8 cellular contexts compared by ENCODE assay signal in genomic region chr19:46785980-46786235, GRCh38. TPM values are rescaled to one million over a fixed set of nuclear protein-coding genes. Genes with fewer than 3 reads are reported as not detected.
A peak's percentile ranks its signal among the peaks of the same experiment; 100 is the strongest.
DNase-seq lines count a peak whose midpoint lies in the region; ATAC-seq and TF ChIP-seq lines count a peak whose summit lies in the region.

No MANE protein-coding gene starts in this region.

- peak overlapping the region; percentile 91 for H3K27ac Mint-ChIP-seq in activated T-cell treated with anti-CD3 and anti-CD28 coated beads, Interleukin-2, amount 50 U/mL, for 72 hours

- ATAC-seq in activated T-cell treated with anti-CD3 and anti-CD28 coated beads, Interleukin-2, amount 50 U/mL, for 72 hours (replicated peaks in 1 of 2), result peak in 1 of 2 donors; percentile 0
- ATAC-seq in right lobe of liver (no peak), GM18873 (IDR thresholded peaks at IDR 0.05; ENCODE audit: low FRiP score, unreplicated experiment) (no peak), GM21528 (IDR thresholded peaks at IDR 0.05; ENCODE audit: low FRiP score, unreplicated experiment) (no peak)

- no peak for TF ChIP-seq POLR2A in adrenal gland (IDR thresholded peaks at IDR 0.05)
- TF ChIP-seq POLR2A in right lobe of liver (IDR thresholded peaks at IDR 0.05), result no peak
- no peak for TF ChIP-seq POLR2A in tibial nerve (IDR thresholded peaks at IDR 0.05)

- peaks cover 46 to 63% of the 10 kb centered on the region in 2 donors for H3K36me3 Mint-ChIP-seq in activated T-cell treated with anti-CD3 and anti-CD28 coated beads, Interleukin-2, amount 50 U/mL, for 72 hours (ENCODE audit: insufficient read depth in 2 of 2)

- H3K9me3 Mint-ChIP-seq in activated T-cell treated with anti-CD3 and anti-CD28 coated beads, Interleukin-2, amount 50 U/mL, for 72 hours, result no peaks in the 10 kb centered on the region

- intact Hi-C loops in adrenal gland (cut with DNase I), result no loop called here
- intact Hi-C loops in right lobe of liver (cut with DNase I), result no loop called here

- H3K9me3 ChIP-seq in adrenal gland (replicated peaks in 1 of 3), result no peaks in the 10 kb centered on the region
- H3K9me3 ChIP-seq in right lobe of liver, result no peaks in the 10 kb centered on the region
- H3K9me3 ChIP-seq in tibial nerve, result no peaks in the 10 kb centered on the region

- H3K27me3 ChIP-seq in adrenal gland (peaks cover 4% of the 10 kb centered on the region), right lobe of liver (no peaks in the 10 kb centered on the region), tibial nerve (no peaks in the 10 kb centered on the region)

- peaks cover 0 to 19% of the 10 kb centered on the region in 2 donors for H3K4me1 ChIP-seq in adrenal gland (replicated peaks in 1 of 2)
- peaks cover 0 to 14% (median 0%) of the 10 kb centered on the region in 4 donors for H3K4me1 ChIP-seq in right lobe of liver
- H3K4me1 ChIP-seq in tibial nerve, result peaks cover 0 to 69% (median 28%) of the 10 kb centered on the region in 4 donors

- TF ChIP-seq EP300 in tibial nerve (IDR thresholded peaks at IDR 0.05), result no peak

- H3K4me3 Mint-ChIP-seq in activated T-cell treated with anti-CD3 and anti-CD28 coated beads, Interleukin-2, amount 50 U/mL, for 72 hours, result peak overlapping the region; percentile 87 to 99

- H3K4me1 Mint-ChIP-seq in activated T-cell treated with anti-CD3 and anti-CD28 coated beads, Interleukin-2, amount 50 U/mL, for 72 hours (ENCODE audit: low read depth), result peaks cover 49% of the 10 kb centered on the region

- TF ChIP-seq CTCF in adrenal gland (IDR thresholded peaks at IDR 0.05), result no peak
- no peak for TF ChIP-seq CTCF in right lobe of liver (IDR thresholded peaks at IDR 0.05)
- TF ChIP-seq CTCF in tibial nerve (IDR thresholded peaks at IDR 0.05), result no peak

- peak overlapping the region in 1 of 4 donors; percentile 72 for H3K4me3 ChIP-seq in adrenal gland
- H3K4me3 ChIP-seq in right lobe of liver, result peak overlapping the region; percentile 53 to 54 (median 54)
- peak overlapping the region; percentile 72 to 87 (median 82) for H3K4me3 ChIP-seq in tibial nerve

- H3K27ac ChIP-seq in adrenal gland, result peak overlapping the region in 4 of 5 donors; percentile 56 to 89 (median 78)
- peak overlapping the region; percentile 62 to 83 (median 71) for H3K27ac ChIP-seq in right lobe of liver
- peak overlapping the region; percentile 87 to 92 (median 90) for H3K27ac ChIP-seq in tibial nerve

- 63 to 81% (median 77%) methylated on average over 4 of the region's 4 CpGs for WGBS in adrenal gland, 4 donors
- WGBS in right lobe of liver (ENCODE audit: insufficient coverage, low coverage, low lambda C conversion rate, missing lambda C conversion rate), result 43% methylated on average over 3 of the region's 4 CpGs
- WGBS in tibial nerve, 2 donors, result 69 to 75% methylated on average over 4 of the region's 4 CpGs

- no peaks in the 10 kb centered on the region for H3K27me3 Mint-ChIP-seq in activated T-cell treated with anti-CD3 and anti-CD28 coated beads, Interleukin-2, amount 50 U/mL, for 72 hours (ENCODE audit: low read depth)

- H3K36me3 ChIP-seq in adrenal gland (replicated peaks in 1 of 2) (peaks cover 0 to 19% of the 10 kb centered on the region in 2 donors), right lobe of liver (no peaks in the 10 kb centered on the region), tibial nerve (peaks cover 0 to 31% (median 6%) of the 10 kb centered on the region in 3 donors)

- no peak for DNase-seq in activated T-cell treated with anti-CD3 and anti-CD28 coated beads, Interleukin-2, amount 50 U/mL, for 72 hours
- no peak for DNase-seq in activated T-cell treated with anti-CD3 and anti-CD28 coated beads, Interleukin-2, amount 50 U/mL, for 48 hours
- DNase-seq in adrenal gland (no peak), right lobe of liver (no peak), tibial nerve (ENCODE audit: low spot score in 2 of 2) (no peak), GM19238 (ENCODE audit: insufficient read length, low spot score) (no peak)

RNA-seq across cellular contexts. Expression of gene SLC1A5, which starts 2.5 kb away (rescaled TPM):
- total RNA-seq in activated T-cell treated with anti-CD3 and anti-CD28 coated beads, Interleukin-2, amount 50 U/mL, for 72 hours, result 100 to 1,000 TPM; 364 to 374 TPM
- 10 to 100 TPM; 16.6 to 56.9 (median 34.2) TPM for total RNA-seq in adrenal gland
- polyA plus RNA-seq in adrenal gland, result 10 to 100 TPM; 13.3 to 32.3 (median 14.7) TPM
- 1 to 10 TPM; 1.8 to 8.0 (median 4.4) TPM for total RNA-seq in right lobe of liver
- 100 to 1,000 TPM in 1 of 4 donors, 10 to 100 TPM in 3; 76.8 to 107 (median 83.4) TPM for total RNA-seq in tibial nerve

RNA-seq across cellular contexts. Expression of gene STRN4, which starts 39.7 kb away (rescaled TPM):
- 10 to 100 TPM; 79.0 to 85.2 TPM for total RNA-seq in activated T-cell treated with anti-CD3 and anti-CD28 coated beads, Interleukin-2, amount 50 U/mL, for 72 hours
- total RNA-seq in adrenal gland (10 to 100 TPM; 46.6 to 85.7 (median 66.8) TPM), right lobe of liver (10 to 100 TPM; 16.9 to 28.1 (median 23.7) TPM), tibial nerve (100 to 1,000 TPM in 1 of 4 donors, 10 to 100 TPM in 3; 77.4 to 127 (median 87.4) TPM)
- polyA plus RNA-seq in adrenal gland, result 10 to 100 TPM; 22.3 to 92.8 (median 65.3) TPM

RNA-seq across cellular contexts. Expression of gene FKRP, which starts 40.1 kb away (rescaled TPM):
- total RNA-seq in activated T-cell treated with anti-CD3 and anti-CD28 coated beads, Interleukin-2, amount 50 U/mL, for 72 hours, result 10 to 100 TPM; 15.1 to 18.0 TPM
- total RNA-seq in adrenal gland, result 10 to 100 TPM in 7 of 8 donors, 1 to 10 TPM in 1; 9.6 to 31.2 (median 16.7) TPM
- polyA plus RNA-seq in adrenal gland, result 10 to 100 TPM in 2 of 3 donors, 1 to 10 TPM in 1; 5.5 to 19.1 (median 13.6) TPM
- total RNA-seq in right lobe of liver, result 1 to 10 TPM; 5.8 to 9.5 (median 7.4) TPM
- total RNA-seq in tibial nerve, result 10 to 100 TPM; 15.7 to 20.4 (median 17.7) TPM
